In genomic region chr4:139554726-139555072, GRCh38 we compare ENCODE assay signal across 8 cellular contexts. TPM values are rescaled to one million over a fixed set of nuclear protein-coding genes. Genes with fewer than 3 reads are reported as not detected.
A peak's percentile ranks its signal among the peaks of the same experiment; 100 is the strongest.
DNase-seq lines count a peak whose midpoint lies in the region; ATAC-seq, FAIRE-seq and TF ChIP-seq lines count a peak whose summit lies in the region.

No MANE protein-coding gene starts in this region.

- H2BK15ac ChIP-seq in neuronal stem cell (ENCODE audit: low read length) = no peak overlapping the region

- no peak overlapping the region for H3K4ac ChIP-seq in neuronal stem cell (ENCODE audit: low read length)

- peaks cover 58% of the 10 kb centered on the region for H3K4me1 ChIP-seq in CD4-positive, CD25-positive, alpha-beta regulatory T cell (ENCODE audit: control insufficient read depth, insufficient read depth, low read length, poor library complexity, severe bottlenecking)
- H3K4me1 ChIP-seq in NT2/D1 (ENCODE audit: insufficient read depth, insufficient read length) (peaks cover 2% of the 10 kb centered on the region), neuronal stem cell (ENCODE audit: control insufficient read depth in 2 of 2, insufficient read depth in 1 of 2, low read depth in 1 of 2, low read length in 2 of 2) (peaks cover 12 to 19% of the 10 kb centered on the region in 2 donors)
- peaks cover 8% of the 10 kb centered on the region for H3K4me1 ChIP-seq in effector memory CD4-positive, alpha-beta T cell (ENCODE audit: control insufficient read depth, insufficient read depth, low read length, poor library complexity, severe bottlenecking)

- FAIRE-seq in HTR-8/SVneo (lab: Jason Lieb, UNC) = no peak

- no peaks in the 10 kb centered on the region for H3K36me3 Mint-ChIP-seq in CD4-positive, CD25-positive, alpha-beta regulatory T cell

- H3K27me3 Mint-ChIP-seq in CD4-positive, CD25-positive, alpha-beta regulatory T cell = peaks cover 7% of the 10 kb centered on the region

- no peak for DNase-seq in CD4-positive, CD25-positive, alpha-beta regulatory T cell
- DNase-seq in NT2/D1 (ENCODE audit: low read depth, low spot score) (no peak), neuronal stem cell (ENCODE audit: low spot score) (no peak), MV-4-11 (lab: John Stamatoyannopoulos, UW) (no peak), HTR-8/SVneo (ENCODE audit: insufficient read length, low spot score) (no peak), GM10266 (ENCODE audit: extremely low spot score) (no peak), A172 (ENCODE audit: low spot score) (no peak)
- no peak for DNase-seq in effector memory CD4-positive, alpha-beta T cell

- no peaks in the 10 kb centered on the region for H3K9me3 ChIP-seq in CD4-positive, CD25-positive, alpha-beta regulatory T cell (ENCODE audit: control insufficient read depth in 2 of 2, low read length in 2 of 2)
- H3K9me3 ChIP-seq in NT2/D1 (ENCODE audit: insufficient read depth, low read length) = no peaks in the 10 kb centered on the region
- H3K9me3 ChIP-seq in effector memory CD4-positive, alpha-beta T cell (ENCODE audit: control insufficient read depth, low read length) = no peaks in the 10 kb centered on the region
- no peaks in the 10 kb centered on the region for H3K9me3 ChIP-seq in neuronal stem cell (replicated peaks in 1 of 2; ENCODE audit: control insufficient read depth in 2 of 2, insufficient read depth in 1 of 2, low read depth in 1 of 2, low read length in 2 of 2)

- H3K9me3 Mint-ChIP-seq in CD4-positive, CD25-positive, alpha-beta regulatory T cell = peaks cover 0 to 1% (median 0%) of the 10 kb centered on the region in 7 donors

- peak overlapping the region; percentile 95 for H3K4me2 ChIP-seq in neuronal stem cell (ENCODE audit: insufficient read depth, low read length, poor library complexity, severe bottlenecking)

- peak overlapping the region; percentile 93 for H3K27ac ChIP-seq in CD4-positive, CD25-positive, alpha-beta regulatory T cell (ENCODE audit: insufficient read depth, low read length, poor library complexity, severe bottlenecking)
- H3K27ac ChIP-seq in effector memory CD4-positive, alpha-beta T cell (ENCODE audit: insufficient read depth, low read length, poor library complexity, severe bottlenecking) = peak overlapping the region; percentile 92
- no peak overlapping the region for H3K27ac ChIP-seq in neuronal stem cell (replicated peaks; ENCODE audit: low read length)

- peak overlapping the region; percentile 94 for H2AFZ ChIP-seq in neuronal stem cell (ENCODE audit: low read length)

- H4K91ac ChIP-seq in neuronal stem cell (ENCODE audit: low read depth, low read length, poor library complexity) = no peak overlapping the region

- no peak overlapping the region for H3K23ac ChIP-seq in neuronal stem cell (ENCODE audit: low read depth, low read length, poor library complexity)

- whole genome bisulfite sequencing in neuronal stem cell (ENCODE audit: extremely low coverage in 2 of 2, insufficient read length in 2 of 2, insufficient replicate concordance in 1 of 2), 2 donors = no CpG with 5 or more reads among the region's 4 CpGs

- no peaks in the 10 kb centered on the region for H3K36me3 ChIP-seq in CD4-positive, CD25-positive, alpha-beta regulatory T cell (ENCODE audit: control insufficient read depth, insufficient read depth, low read length)
- H3K36me3 ChIP-seq in NT2/D1 (ENCODE audit: insufficient read depth, insufficient read length, low read length) (peaks cover 4% of the 10 kb centered on the region), neuronal stem cell (replicated peaks in 1 of 2; ENCODE audit: control insufficient read depth in 2 of 2, insufficient read depth in 2 of 2, low read length in 2 of 2) (no peaks in the 10 kb centered on the region)
- no peaks in the 10 kb centered on the region for H3K36me3 ChIP-seq in effector memory CD4-positive, alpha-beta T cell (ENCODE audit: control insufficient read depth, insufficient read depth, low read length)

- no peak overlapping the region for H2BK120ac ChIP-seq in neuronal stem cell (ENCODE audit: low read depth, low read length)

- H2AK5ac ChIP-seq in neuronal stem cell (ENCODE audit: low read depth, low read length) = no peak overlapping the region

- no peaks in the 10 kb centered on the region for H3K79me1 ChIP-seq in neuronal stem cell (ENCODE audit: low read depth, low read length)

- peak overlapping the region; percentile 61 for H3K9ac ChIP-seq in NT2/D1 (ENCODE audit: insufficient read length, low read depth)
- no peak overlapping the region for H3K9ac ChIP-seq in neuronal stem cell (ENCODE audit: low read depth, low read length, poor library complexity)

- no peak overlapping the region for H4K8ac ChIP-seq in neuronal stem cell (ENCODE audit: low read depth, low read length)

- H2BK5ac ChIP-seq in neuronal stem cell (ENCODE audit: low read length) = no peak overlapping the region

- H3K4me3 Mint-ChIP-seq in CD4-positive, CD25-positive, alpha-beta regulatory T cell = peak overlapping the region; percentile 96 to 99 (median 98)

- peak overlapping the region; percentile 99 to 100 (median 99) for H3K27ac Mint-ChIP-seq in CD4-positive, CD25-positive, alpha-beta regulatory T cell

- no peak for TF ChIP-seq CTCF in GM10266 (IDR thresholded peaks at IDR 0.05; ENCODE audit: control insufficient read depth, insufficient read depth, low read depth, missing control alignments)

- no peak for ATAC-seq in CD4-positive, CD25-positive, alpha-beta regulatory T cell (ENCODE audit: low read depth in 2 of 2)

- H3K18ac ChIP-seq in neuronal stem cell (ENCODE audit: low read length) = no peak overlapping the region

- H3K27me3 ChIP-seq in CD4-positive, CD25-positive, alpha-beta regulatory T cell (ENCODE audit: control insufficient read depth, insufficient read depth, low read length) = no peaks in the 10 kb centered on the region
- H3K27me3 ChIP-seq in NT2/D1 (ENCODE audit: insufficient read depth, insufficient read length) (peaks cover 36% of the 10 kb centered on the region), neuronal stem cell (ENCODE audit: control insufficient read depth in 3 of 3, insufficient read depth in 3 of 3, low read depth in 1 of 3, low read length in 3 of 3) (peaks cover 7 to 31% (median 25%) of the 10 kb centered on the region in 3 experiments)
- H3K27me3 ChIP-seq in effector memory CD4-positive, alpha-beta T cell (replicated peaks; ENCODE audit: control insufficient read depth, insufficient read depth, low read length, poor library complexity, severe bottlenecking) = no peaks in the 10 kb centered on the region

- H3K4me1 Mint-ChIP-seq in CD4-positive, CD25-positive, alpha-beta regulatory T cell = peaks cover 32 to 74% (median 57%) of the 10 kb centered on the region in 4 donors

- no peak overlapping the region for H2BK12ac ChIP-seq in neuronal stem cell (ENCODE audit: low read length)

- H3K14ac ChIP-seq in neuronal stem cell (ENCODE audit: low read length) = no peak overlapping the region

- H3K4me3 ChIP-seq in CD4-positive, CD25-positive, alpha-beta regulatory T cell (ENCODE audit: low read depth, low read length) = peak overlapping the region; percentile 91
- H3K4me3 ChIP-seq in NT2/D1 (ENCODE audit: insufficient read length, low read depth) (peak overlapping the region; percentile 79), neuronal stem cell (ENCODE audit: low read length in 2 of 2) (peak overlapping the region in 1 of 2 donors; percentile 63)
- peak overlapping the region; percentile 93 for H3K4me3 ChIP-seq in effector memory CD4-positive, alpha-beta T cell (ENCODE audit: insufficient read depth, low read depth, low read length, poor library complexity, severe bottlenecking)

RNA-seq across cellular contexts. Expression of gene SETD7, which starts 1.3 kb away (rescaled TPM):
- 50.8 TPM for total RNA-seq in CD4-positive, CD25-positive, alpha-beta regulatory T cell
- 10 to 100 TPM in 2 of 4 donors, 1 to 10 TPM in 2; 8.9 to 13.8 (median 10.1) TPM for polyA plus RNA-seq in CD4-positive, CD25-positive, alpha-beta regulatory T cell
- polyA plus RNA-seq in neuronal stem cell (2013, experiment 1 of 2) = 5.9 TPM
- 5.7 TPM for polyA plus RNA-seq in neuronal stem cell (2013, experiment 2 of 2)
- 38.0 and 42.1 TPM in 2 replicates for total RNA-seq in A172 (2014; rRNA removed; shearing (Covaris generic))
